In the genomic region with DNA sequence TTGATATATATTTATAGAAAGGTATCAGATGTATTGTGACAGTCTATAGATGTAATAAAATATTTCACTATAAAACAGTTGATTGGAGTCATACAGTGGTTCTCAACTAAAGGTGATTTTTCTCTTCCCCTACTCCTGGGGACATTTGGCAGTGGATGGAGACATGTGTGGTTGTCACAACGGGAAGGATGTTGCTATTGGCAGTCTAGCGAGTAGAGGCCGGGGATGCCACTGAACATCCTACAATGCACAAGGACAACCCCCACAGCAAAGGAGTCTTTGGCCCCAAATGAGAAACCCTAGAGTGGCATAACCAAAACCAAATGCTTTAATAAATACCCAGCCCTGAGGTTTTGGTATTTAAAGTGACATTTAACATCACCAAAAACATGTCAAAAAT, we compare ENCODE assay signal across 19 cellular contexts.
"Had no signal": no experiment of that assay in that cellular context is flagged by ENCODE, and none has a peak within 500 bp of the region (broad histone marks: within the 10 kb centered on the region; RNA-seq: fewer than 3 reads in every experiment).

No MANE protein-coding gene starts in this region.

- DNase-seq: activated B cell treated with CpG ODN at 0.5 μM for 24 hours; activated CD4-positive, alpha-beta memory T cell treated with anti-CD3 and anti-CD28 coated beads for 36 hours; activated CD4-positive, alpha-beta T cell treated with anti-CD3 and anti-CD28 coated beads for 4 hours; activated CD8-positive, alpha-beta memory T cell treated with anti-CD3 and anti-CD28 coated beads, Interleukin-2, amount 10 ng/mL, durations not matched to agents 7 days and 5 days; activated naive CD8-positive, alpha-beta T cell treated with anti-CD3 and anti-CD28 coated beads for 36 hours; amygdala; body of pancreas; central memory CD4-positive, alpha-beta T cell; effector CD8-positive, alpha-beta T cell; esophagus squamous epithelium; foreskin fibroblast; kidney; mammary epithelial cell; right lobe of liver; stimulated activated naive CD4-positive, alpha-beta T cell; T-cell; T-helper 9 cell had no signal

- H3K27me3 ChIP-seq: body of pancreas, esophagus squamous epithelium, right lobe of liver had no signal

- H3K36me3 ChIP-seq: esophagus squamous epithelium, prostate gland, right lobe of liver had no signal

- H3K9me3 ChIP-seq: body of pancreas, esophagus squamous epithelium, prostate gland, right lobe of liver had no signal

- H3K27ac ChIP-seq: body of pancreas, prostate gland, right lobe of liver, SK-N-MC had no signal

- H3K4me1 ChIP-seq: body of pancreas, prostate gland had no signal

- H3K4me3 ChIP-seq: body of pancreas, esophagus squamous epithelium, prostate gland, right lobe of liver, SK-N-MC had no signal
